In the genomic region with DNA sequence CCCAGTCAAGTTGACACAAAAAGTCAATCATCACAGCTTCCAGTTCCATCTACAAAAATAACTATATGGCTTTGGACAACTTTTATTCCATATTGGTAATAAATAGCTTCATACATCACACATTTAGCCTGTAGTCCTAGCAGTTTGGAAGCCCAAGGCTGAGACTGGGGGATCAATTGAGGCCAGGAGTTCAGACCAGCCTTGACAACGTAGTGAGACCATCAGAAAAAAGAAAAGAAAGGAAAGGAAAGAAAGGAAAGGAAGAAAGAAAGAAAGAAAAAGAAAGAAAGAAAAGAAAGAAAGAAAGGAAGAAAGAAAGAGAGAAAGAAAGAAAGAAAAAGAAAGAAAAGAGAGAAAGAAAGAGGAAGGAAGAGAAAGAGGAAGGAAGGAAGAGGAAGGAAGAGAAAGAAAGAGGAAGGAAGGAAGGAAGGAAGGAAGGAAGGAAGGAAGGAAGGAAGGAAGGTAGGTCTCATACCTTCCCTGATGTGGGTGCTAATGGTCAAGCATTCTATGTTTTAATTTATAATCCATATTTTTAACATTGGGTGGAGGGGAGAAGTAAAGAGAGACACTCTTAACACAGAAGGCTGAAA, we compare ENCODE assay signal across 1 cellular context.
TF ChIP-seq lines count a peak whose summit lies in the region.

No MANE protein-coding gene starts in this region.

TF ChIP-seq in K562, 482 proteins besides CTCF, POLR2A, EP300 and RAD21 (continued from another document):
- TF ChIP-seq, protein P1, sequence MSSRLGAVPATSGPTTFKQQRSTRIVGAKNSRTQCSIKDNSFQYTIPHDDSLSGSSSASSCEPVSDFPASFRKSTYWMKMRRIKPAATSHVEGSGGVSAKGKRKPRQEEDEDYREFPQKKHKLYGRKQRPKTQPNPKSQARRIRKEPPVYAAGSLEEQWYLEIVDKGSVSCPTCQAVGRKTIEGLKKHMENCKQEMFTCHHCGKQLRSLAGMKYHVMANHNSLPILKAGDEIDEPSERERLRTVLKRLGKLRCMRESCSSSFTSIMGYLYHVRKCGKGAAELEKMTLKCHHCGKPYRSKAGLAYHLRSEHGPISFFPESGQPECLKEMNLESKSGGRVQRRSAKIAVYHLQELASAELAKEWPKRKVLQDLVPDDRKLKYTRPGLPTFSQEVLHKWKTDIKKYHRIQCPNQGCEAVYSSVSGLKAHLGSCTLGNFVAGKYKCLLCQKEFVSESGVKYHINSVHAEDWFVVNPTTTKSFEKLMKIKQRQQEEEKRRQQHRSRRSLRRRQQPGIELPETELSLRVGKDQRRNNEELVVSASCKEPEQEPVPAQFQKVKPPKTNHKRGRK (tag; IDR thresholded peaks at IDR 0.05): peak; percentile 91
- TF ChIP-seq RHOXF2B (CRISPR knock-in tag; conservative IDR thresholded peaks at IDR 0.05): no peak
- TF ChIP-seq, protein P2, sequence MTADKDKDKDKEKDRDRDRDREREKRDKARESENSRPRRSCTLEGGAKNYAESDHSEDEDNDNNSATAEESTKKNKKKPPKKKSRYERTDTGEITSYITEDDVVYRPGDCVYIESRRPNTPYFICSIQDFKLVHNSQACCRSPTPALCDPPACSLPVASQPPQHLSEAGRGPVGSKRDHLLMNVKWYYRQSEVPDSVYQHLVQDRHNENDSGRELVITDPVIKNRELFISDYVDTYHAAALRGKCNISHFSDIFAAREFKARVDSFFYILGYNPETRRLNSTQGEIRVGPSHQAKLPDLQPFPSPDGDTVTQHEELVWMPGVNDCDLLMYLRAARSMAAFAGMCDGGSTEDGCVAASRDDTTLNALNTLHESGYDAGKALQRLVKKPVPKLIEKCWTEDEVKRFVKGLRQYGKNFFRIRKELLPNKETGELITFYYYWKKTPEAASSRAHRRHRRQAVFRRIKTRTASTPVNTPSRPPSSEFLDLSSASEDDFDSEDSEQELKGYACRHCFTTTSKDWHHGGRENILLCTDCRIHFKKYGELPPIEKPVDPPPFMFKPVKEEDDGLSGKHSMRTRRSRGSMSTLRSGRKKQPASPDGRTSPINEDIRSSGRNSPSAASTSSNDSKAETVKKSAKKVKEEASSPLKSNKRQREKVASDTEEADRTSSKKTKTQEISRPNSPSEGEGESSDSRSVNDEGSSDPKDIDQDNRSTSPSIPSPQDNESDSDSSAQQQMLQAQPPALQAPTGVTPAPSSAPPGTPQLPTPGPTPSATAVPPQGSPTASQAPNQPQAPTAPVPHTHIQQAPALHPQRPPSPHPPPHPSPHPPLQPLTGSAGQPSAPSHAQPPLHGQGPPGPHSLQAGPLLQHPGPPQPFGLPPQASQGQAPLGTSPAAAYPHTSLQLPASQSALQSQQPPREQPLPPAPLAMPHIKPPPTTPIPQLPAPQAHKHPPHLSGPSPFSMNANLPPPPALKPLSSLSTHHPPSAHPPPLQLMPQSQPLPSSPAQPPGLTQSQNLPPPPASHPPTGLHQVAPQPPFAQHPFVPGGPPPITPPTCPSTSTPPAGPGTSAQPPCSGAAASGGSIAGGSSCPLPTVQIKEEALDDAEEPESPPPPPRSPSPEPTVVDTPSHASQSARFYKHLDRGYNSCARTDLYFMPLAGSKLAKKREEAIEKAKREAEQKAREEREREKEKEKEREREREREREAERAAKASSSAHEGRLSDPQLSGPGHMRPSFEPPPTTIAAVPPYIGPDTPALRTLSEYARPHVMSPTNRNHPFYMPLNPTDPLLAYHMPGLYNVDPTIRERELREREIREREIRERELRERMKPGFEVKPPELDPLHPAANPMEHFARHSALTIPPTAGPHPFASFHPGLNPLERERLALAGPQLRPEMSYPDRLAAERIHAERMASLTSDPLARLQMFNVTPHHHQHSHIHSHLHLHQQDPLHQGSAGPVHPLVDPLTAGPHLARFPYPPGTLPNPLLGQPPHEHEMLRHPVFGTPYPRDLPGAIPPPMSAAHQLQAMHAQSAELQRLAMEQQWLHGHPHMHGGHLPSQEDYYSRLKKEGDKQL (CRISPR knock-in tag; IDR thresholded peaks at IDR 0.05; ENCODE audit: borderline replicate concordance): no peak
- TF ChIP-seq, protein P3, sequence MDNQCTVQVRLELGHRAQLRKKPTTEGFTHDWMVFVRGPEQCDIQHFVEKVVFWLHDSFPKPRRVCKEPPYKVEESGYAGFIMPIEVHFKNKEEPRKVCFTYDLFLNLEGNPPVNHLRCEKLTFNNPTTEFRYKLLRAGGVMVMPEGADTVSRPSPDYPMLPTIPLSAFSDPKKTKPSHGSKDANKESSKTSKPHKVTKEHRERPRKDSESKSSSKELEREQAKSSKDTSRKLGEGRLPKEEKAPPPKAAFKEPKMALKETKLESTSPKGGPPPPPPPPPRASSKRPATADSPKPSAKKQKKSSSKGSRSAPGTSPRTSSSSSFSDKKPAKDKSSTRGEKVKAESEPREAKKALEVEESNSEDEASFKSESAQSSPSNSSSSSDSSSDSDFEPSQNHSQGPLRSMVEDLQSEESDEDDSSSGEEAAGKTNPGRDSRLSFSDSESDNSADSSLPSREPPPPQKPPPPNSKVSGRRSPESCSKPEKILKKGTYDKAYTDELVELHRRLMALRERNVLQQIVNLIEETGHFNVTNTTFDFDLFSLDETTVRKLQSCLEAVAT (IDR thresholded peaks at IDR 0.05): 0 out of 4 replicates have a peak, but pooled peaks of 1 of the 2 experiments have one; percentile 18
- TF ChIP-seq THRAP3 (IDR thresholded peaks at IDR 0.05; ENCODE audit: borderline replicate concordance): 0 out of 2 replicates have a peak, but pooled peaks have one; percentile 36
- peak in 1 of 2 experiments; percentile 41; a peak in 1 of 4 replicates for TF ChIP-seq ETV6 (IDR thresholded peaks at IDR 0.05; ENCODE audit: borderline replicate concordance in 1 of 2, low read depth in 2 of 2, low read length in 1 of 2)
- TF ChIP-seq ETV6 (CRISPR knock-in tag; IDR thresholded peaks at IDR 0.05; ENCODE audit: borderline replicate concordance): no peak
- TF ChIP-seq POLR3G (IDR thresholded peaks at IDR 0.05; ENCODE audit: extremely low read depth, insufficient read length, insufficient replicate concordance): no peak
- 0 out of 4 replicates have a peak, but pooled peaks of 1 of the 2 experiments have one; percentile 26 for TF ChIP-seq HDAC1 (IDR thresholded peaks at IDR 0.05)
